Comparison of ENCODE assay signal across 19 cellular contexts in genomic region chr7:49812534-49812933, GRCh38. TPM values are rescaled to one million over a fixed set of nuclear protein-coding genes. Genes with fewer than 3 reads are reported as not detected.
"Had no signal": no experiment of that assay in that cellular context is flagged by ENCODE, and none has a peak within 500 bp of the region (broad histone marks: within the 10 kb centered on the region; RNA-seq: fewer than 3 reads in every experiment).

No MANE protein-coding gene starts in this region.

- H3K27me3 ChIP-seq: esophagus squamous epithelium, neutrophil, thyroid gland, uterus had no signal

- H3K27ac Mint-ChIP-seq: activated CD4-positive, alpha-beta memory T cell treated with anti-CD3 and anti-CD28 coated beads, Interleukin-2, amount 10 ng/mL, durations not matched to agents 7 days and 5 days; activated CD4-positive, alpha-beta T cell treated with anti-CD3 and anti-CD28 coated beads for 36 hours; activated naive CD8-positive, alpha-beta T cell treated with anti-CD3 and anti-CD28 coated beads for 36 hours; activated T-cell treated with anti-CD3 and anti-CD28 coated beads, Interleukin-2, amount 50 U/mL, for 72 hours; naive B cell had no signal

- H3K27ac ChIP-seq: esophagus squamous epithelium, neutrophil, skin epidermis, thyroid gland, uterus, VCaP had no signal

- H3K4me1 Mint-ChIP-seq: activated CD4-positive, alpha-beta memory T cell treated with anti-CD3 and anti-CD28 coated beads, Interleukin-2, amount 10 ng/mL, durations not matched to agents 7 days and 5 days; activated CD4-positive, alpha-beta T cell treated with anti-CD3 and anti-CD28 coated beads for 36 hours; activated naive CD8-positive, alpha-beta T cell treated with anti-CD3 and anti-CD28 coated beads for 36 hours; naive B cell had no signal

- H3K4me1 ChIP-seq: esophagus squamous epithelium, thyroid gland, uterus had no signal

- H3K9me3 ChIP-seq: esophagus squamous epithelium, neutrophil, thyroid gland, uterus had no signal

- H3K36me3 ChIP-seq: esophagus squamous epithelium, neutrophil, thyroid gland, uterus had no signal

- ATAC-seq: activated CD4-positive, alpha-beta T cell treated with anti-CD3 and anti-CD28 coated beads for 36 hours; activated T-cell treated with anti-CD3 and anti-CD28 coated beads, Interleukin-2, amount 50 U/mL, for 72 hours had no signal

- H3K4me3 ChIP-seq: dorsolateral prefrontal cortex, esophagus squamous epithelium, skin epidermis, thyroid gland, uterus had no signal

- H3K4me3 Mint-ChIP-seq: activated CD4-positive, alpha-beta memory T cell treated with anti-CD3 and anti-CD28 coated beads, Interleukin-2, amount 10 ng/mL, durations not matched to agents 7 days and 5 days; activated CD4-positive, alpha-beta T cell treated with anti-CD3 and anti-CD28 coated beads for 36 hours; activated naive CD8-positive, alpha-beta T cell treated with anti-CD3 and anti-CD28 coated beads for 36 hours; activated T-cell treated with anti-CD3 and anti-CD28 coated beads, Interleukin-2, amount 50 U/mL, for 72 hours; naive B cell had no signal

- H3K9me3 Mint-ChIP-seq: activated CD4-positive, alpha-beta memory T cell treated with anti-CD3 and anti-CD28 coated beads, Interleukin-2, amount 10 ng/mL, durations not matched to agents 7 days and 5 days; activated naive CD8-positive, alpha-beta T cell treated with anti-CD3 and anti-CD28 coated beads for 36 hours had no signal

- H3K27me3 Mint-ChIP-seq: activated CD4-positive, alpha-beta memory T cell treated with anti-CD3 and anti-CD28 coated beads, Interleukin-2, amount 10 ng/mL, durations not matched to agents 7 days and 5 days; activated naive CD8-positive, alpha-beta T cell treated with anti-CD3 and anti-CD28 coated beads for 36 hours; naive B cell had no signal

- H3K36me3 Mint-ChIP-seq: activated naive CD8-positive, alpha-beta T cell treated with anti-CD3 and anti-CD28 coated beads for 36 hours; naive B cell had no signal

- DNase-seq: activated CD4-positive, alpha-beta memory T cell treated with anti-CD3 and anti-CD28 coated beads, Interleukin-2, amount 10 ng/mL, durations not matched to agents 7 days and 5 days; activated CD4-positive, alpha-beta T cell treated with anti-CD3 and anti-CD28 coated beads for 36 hours; activated CD8-positive, alpha-beta memory T cell treated with anti-CD3 and anti-CD28 coated beads, Interleukin-2, amount 50 U/mL, for 4 hours; activated gamma-delta T cell treated with Interleukin-2 at 50 U/mL for 16 hours; activated naive CD8-positive, alpha-beta T cell treated with anti-CD3 and anti-CD28 coated beads for 36 hours; activated T-cell treated with anti-CD3 and anti-CD28 coated beads, Interleukin-2, amount 50 U/mL, for 72 hours; anterior cingulate cortex; dorsolateral prefrontal cortex; esophagus squamous epithelium; foreskin melanocyte; head of caudate nucleus; naive B cell; retina; thyroid gland; uterus had no signal

RNA-seq across cellular contexts. Expression of gene VWC2, which starts 39.1 kb away (rescaled TPM):
- total RNA-seq: activated CD4-positive, alpha-beta memory T cell treated with anti-CD3 and anti-CD28 coated beads, Interleukin-2, amount 10 ng/mL, durations not matched to agents 7 days and 5 days; activated CD4-positive, alpha-beta T cell treated with anti-CD3 and anti-CD28 coated beads for 36 hours; activated naive CD8-positive, alpha-beta T cell treated with anti-CD3 and anti-CD28 coated beads for 36 hours; activated T-cell treated with anti-CD3 and anti-CD28 coated beads, Interleukin-2, amount 50 U/mL, for 72 hours; lung microvascular endothelial cell had no signal
